7 cellular contexts compared by ENCODE assay signal in genomic region chr15:67080900-67081431, GRCh38. TPM values are rescaled to one million over a fixed set of nuclear protein-coding genes. Genes with fewer than 3 reads are reported as not detected.
DNase-seq lines count a peak whose midpoint lies in the region; ATAC-seq lines count a peak whose summit lies in the region.

No MANE protein-coding gene starts in this region.

- ATAC-seq in GM18517 (IDR thresholded peaks at IDR 0.05; ENCODE audit: unreplicated experiment) (peak; percentile 44), HG02840 (IDR thresholded peaks at IDR 0.05; ENCODE audit: low FRiP score, unreplicated experiment) (peak; percentile 35), right cardiac atrium (peak; percentile 36 to 39), GM19455 (IDR thresholded peaks at IDR 0.05; ENCODE audit: unreplicated experiment) (no peak)
- peak; percentile 29 to 58 for ATAC-seq in activated naive CD4-positive, alpha-beta T cell treated with anti-CD3 and anti-CD28 coated beads, Interleukin-2, amount 50 U/mL, for 72 hours

- peak overlapping the region; percentile 53 for H3K27ac ChIP-seq in right cardiac atrium (ENCODE audit: low read length)

- no peaks in the 10 kb centered on the region for H3K27me3 ChIP-seq in right cardiac atrium (ENCODE audit: control insufficient read depth, insufficient read depth)

- no peak overlapping the region for H3K4me3 ChIP-seq in right cardiac atrium (ENCODE audit: low read length)

- 24% methylated on average over 10 of the region's 10 CpGs for WGBS in right cardiac atrium

- H3K27ac Mint-ChIP-seq in activated naive CD4-positive, alpha-beta T cell treated with anti-CD3 and anti-CD28 coated beads, Interleukin-2, amount 50 U/mL, for 72 hours = peak overlapping the region; percentile 35 to 72

- peaks cover 0 to 5% of the 10 kb centered on the region in 2 donors for H3K9me3 Mint-ChIP-seq in activated naive CD4-positive, alpha-beta T cell treated with anti-CD3 and anti-CD28 coated beads, Interleukin-2, amount 50 U/mL, for 72 hours

- peaks cover 40% of the 10 kb centered on the region for H3K4me1 ChIP-seq in right cardiac atrium (ENCODE audit: control insufficient read depth, insufficient read depth, low read length)

- DNase-seq in OCI-M2 (lab: John Stamatoyannopoulos, UW; ENCODE audit: unreplicated experiment) (peak; percentile 47), right cardiac atrium (peak; percentile 37 to 64 (median 55))
- DNase-seq in activated naive CD4-positive, alpha-beta T cell treated with anti-CD3 and anti-CD28 coated beads, Interleukin-2, amount 50 U/mL, for 72 hours (ENCODE audit: low spot score in 2 of 2) = peak in 1 of 2 donors; percentile 71
- peak; percentile 60 for DNase-seq in stimulated activated CD4-positive, alpha-beta T cell treated with anti-CD3 and anti-CD28 coated beads, Interleukin-2, amount 100 ng/mL, for 4 hours (ENCODE audit: low read depth)

- intact Hi-C loops in right cardiac atrium (cut with DNase I) = no loop called here

- H3K36me3 Mint-ChIP-seq in activated naive CD4-positive, alpha-beta T cell treated with anti-CD3 and anti-CD28 coated beads, Interleukin-2, amount 50 U/mL, for 72 hours = peaks cover 7 to 66% of the 10 kb centered on the region in 2 donors

- H3K9me3 ChIP-seq in right cardiac atrium (ENCODE audit: control insufficient read depth, low read length) = no peaks in the 10 kb centered on the region

RNA-seq across cellular contexts. Expression of gene SMAD3, which starts 15.6 kb away (rescaled TPM):
- 10 to 100 TPM; 15.4 to 75.9 TPM for total RNA-seq in activated naive CD4-positive, alpha-beta T cell treated with anti-CD3 and anti-CD28 coated beads, Interleukin-2, amount 50 U/mL, for 72 hours
- total RNA-seq in right cardiac atrium = 10 to 100 TPM; 29.2 to 40.5 (median 30.5) TPM
- polyA plus RNA-seq in right cardiac atrium = 9.9 TPM
